1 cellular context compared by ENCODE assay signal in genomic region chr11:43558556-43559127, GRCh38.
TF ChIP-seq lines count a peak whose summit lies in the region.

No MANE protein-coding gene starts in this region.

TF ChIP-seq in GM12878, 131 proteins besides CTCF, POLR2A, EP300 and RAD21 (continued from another document):
- no peak for TF ChIP-seq ZBTB40 (IDR thresholded peaks at IDR 0.05; ENCODE audit: borderline replicate concordance)
- TF ChIP-seq FOXK2 (IDR thresholded peaks at IDR 0.05): no peak
